ENCODE assay signal across 9 cellular contexts in genomic region chr17:2064511-2064910, GRCh38. TPM values are rescaled to one million over a fixed set of nuclear protein-coding genes. Genes with fewer than 3 reads are reported as not detected.
A peak's percentile ranks its signal among the peaks of the same experiment; 100 is the strongest.
DNase-seq lines count a peak whose midpoint lies in the region; ATAC-seq, FAIRE-seq and TF ChIP-seq lines count a peak whose summit lies in the region.
"Had no signal": no experiment of that assay in that cellular context is flagged by ENCODE, and none has a peak within 500 bp of the region (broad histone marks: within the 10 kb centered on the region; RNA-seq: fewer than 3 reads in every experiment).

No MANE protein-coding gene starts in this region.

- TF ChIP-seq CTCF in kidney (IDR thresholded peaks at IDR 0.05; ENCODE audit: borderline replicate concordance, extremely low read depth, insufficient read depth) = no peak

- intact Hi-C loops in kidney (cut with DNase I) = no loop called here

- H3K36me3 ChIP-seq in kidney (ENCODE audit: control insufficient read depth in 1 of 2, insufficient read depth in 2 of 2, low read length in 2 of 2) (peaks cover 0 to 6% of the 10 kb centered on the region in 2 donors), skeletal muscle tissue (ENCODE audit: control insufficient read depth in 3 of 3, insufficient read depth in 3 of 3, low read length in 3 of 3) (peaks cover 27 to 60% (median 37%) of the 10 kb centered on the region in 3 donors)

- CTCF ChIA-PET in activated CD8-positive, alpha-beta T cell treated with anti-CD3 and anti-CD28 coated beads, Interleukin-2, amount 10 ng/mL, durations not matched to agents 7 days and 5 days (lab: Charles Lee) = interaction anchor here (0.7 to 4.2 kb wide), 14 partner anchors 10 to 219 kb away, joined by 3 to 37 read pairs (median 4); partner anchors contain the start of gene HIC1

- peaks cover 81% of the 10 kb centered on the region for H3K4me1 Mint-ChIP-seq in activated CD8-positive, alpha-beta T cell treated with anti-CD3 and anti-CD28 coated beads, Interleukin-2, amount 10 ng/mL, durations not matched to agents 7 days and 5 days (ENCODE audit: low read depth)

- POLR2A ChIA-PET in activated CD8-positive, alpha-beta T cell treated with anti-CD3 and anti-CD28 coated beads, Interleukin-2, amount 10 ng/mL, durations not matched to agents 7 days and 5 days (lab: Charles Lee) = interaction anchor here (1.0 to 1.4 kb wide), 2 partner anchors 18 to 25 kb away, joined by 3 to 4 read pairs; no protein-coding TSS in a partner anchor

- no peak for ATAC-seq in activated CD8-positive, alpha-beta T cell treated with anti-CD3 and anti-CD28 coated beads, Interleukin-2, amount 10 ng/mL, durations not matched to agents 7 days and 5 days
- ATAC-seq in GM19395 (IDR thresholded peaks at IDR 0.05; ENCODE audit: unreplicated experiment) = no peak

- H3K27ac ChIP-seq in kidney (ENCODE audit: low read depth in 2 of 2, low read length in 2 of 2) (peak overlapping the region; percentile 29 to 38), skeletal muscle tissue (ENCODE audit: low read depth, low read length) (peak overlapping the region; percentile 76)

- FAIRE-seq in GM18507 (lab: Jason Lieb, UNC) = peak; percentile 70
- no peak for FAIRE-seq in kidney (lab: Jason Lieb, UNC)

- no peaks in the 10 kb centered on the region for H3K27me3 Mint-ChIP-seq in activated CD8-positive, alpha-beta T cell treated with anti-CD3 and anti-CD28 coated beads, Interleukin-2, amount 10 ng/mL, durations not matched to agents 7 days and 5 days (ENCODE audit: low read depth)

- H3K9me3 ChIP-seq in kidney (ENCODE audit: control insufficient read depth in 1 of 2, low read length in 2 of 2) (no peaks in the 10 kb centered on the region), skeletal muscle tissue (ENCODE audit: control insufficient read depth in 3 of 3, low read length in 3 of 3) (no peaks in the 10 kb centered on the region)

- DNase-seq in GM18507 (ENCODE audit: extremely low spot score, insufficient read length, low read depth) (no peak), kidney (peak; percentile 56), NCI-H774 (lab: John Stamatoyannopoulos, UW) (no peak), C1 segment of cervical spinal cord (lab: John Stamatoyannopoulos, UW) (no peak)
- no peak for DNase-seq in activated CD8-positive, alpha-beta T cell treated with anti-CD3 and anti-CD28 coated beads, Interleukin-2, amount 10 ng/mL, durations not matched to agents 7 days and 5 days
- no peak for DNase-seq in stimulated activated naive CD4-positive, alpha-beta T cell treated with Interleukin-2 at 50 U/mL for 16 hours (lab: John Stamatoyannopoulos, UW)
- DNase-seq: DMS79 treated with DMSO at 0.1 percent for 48 hours had no signal

- H3K9ac ChIP-seq in kidney (ENCODE audit: low read length in 2 of 2) = no peak overlapping the region
- peak overlapping the region in 1 of 3 donors; percentile 45 for H3K9ac ChIP-seq in skeletal muscle tissue (ENCODE audit: low read depth in 1 of 3, low read length in 3 of 3)

- H3K9me3 Mint-ChIP-seq in activated CD8-positive, alpha-beta T cell treated with anti-CD3 and anti-CD28 coated beads, Interleukin-2, amount 10 ng/mL, durations not matched to agents 7 days and 5 days (ENCODE audit: insufficient read depth) = no peaks in the 10 kb centered on the region

- peaks cover 85% of the 10 kb centered on the region for H3K36me3 Mint-ChIP-seq in activated CD8-positive, alpha-beta T cell treated with anti-CD3 and anti-CD28 coated beads, Interleukin-2, amount 10 ng/mL, durations not matched to agents 7 days and 5 days (ENCODE audit: low read depth)

- H3K4me1 ChIP-seq in kidney (ENCODE audit: control insufficient read depth in 1 of 2, insufficient read depth in 1 of 2, low read depth in 1 of 2, low read length in 2 of 2) = peaks cover 0 to 18% of the 10 kb centered on the region in 2 donors
- H3K4me1 ChIP-seq in skeletal muscle tissue (ENCODE audit: control insufficient read depth in 3 of 3, insufficient read depth in 3 of 3, low read length in 3 of 3) = peaks cover 81 to 89% (median 82%) of the 10 kb centered on the region in 3 donors

- no peaks in the 10 kb centered on the region for H3K27me3 ChIP-seq in skeletal muscle tissue (ENCODE audit: control insufficient read depth in 3 of 3, insufficient read depth in 3 of 3, low read length in 3 of 3)

- H3K27ac Mint-ChIP-seq in activated CD8-positive, alpha-beta T cell treated with anti-CD3 and anti-CD28 coated beads, Interleukin-2, amount 10 ng/mL, durations not matched to agents 7 days and 5 days = peak overlapping the region; percentile 79

- no peak overlapping the region for H3K4me3 ChIP-seq in kidney (ENCODE audit: low read length in 2 of 2)
- no peak overlapping the region for H3K4me3 ChIP-seq in skeletal muscle tissue (ENCODE audit: low read length in 3 of 3)

- peak overlapping the region; percentile 8 for H3K4me3 Mint-ChIP-seq in activated CD8-positive, alpha-beta T cell treated with anti-CD3 and anti-CD28 coated beads, Interleukin-2, amount 10 ng/mL, durations not matched to agents 7 days and 5 days

RNA-seq across cellular contexts. Expression of gene HIC1, which starts 9.6 kb away (rescaled TPM):
- 10 to 100 TPM; 66.8 to 70.8 TPM for total RNA-seq in activated CD8-positive, alpha-beta T cell treated with anti-CD3 and anti-CD28 coated beads, Interleukin-2, amount 10 ng/mL, durations not matched to agents 7 days and 5 days
- 13.0 TPM for total RNA-seq in kidney
- 2.7 TPM for polyA plus RNA-seq in kidney (ENCODE audit: insufficient read depth, low read depth, low replicate concordance)
- total RNA-seq in skeletal muscle tissue = 23.5 TPM

RNA-seq across cellular contexts. Expression of gene OVCA2, which starts 22.7 kb away (rescaled TPM):
- total RNA-seq in activated CD8-positive, alpha-beta T cell treated with anti-CD3 and anti-CD28 coated beads, Interleukin-2, amount 10 ng/mL, durations not matched to agents 7 days and 5 days = 10 to 100 TPM; 34.9 to 40.1 TPM
- total RNA-seq in kidney (22.9 TPM), skeletal muscle tissue (24.0 TPM)
- polyA plus RNA-seq in kidney (ENCODE audit: insufficient read depth, low read depth, low replicate concordance) = 63.6 TPM

RNA-seq across cellular contexts. Expression of gene DPH1, which starts 34.6 kb away (rescaled TPM):
- 10 to 100 TPM; 24.6 to 24.7 TPM for total RNA-seq in activated CD8-positive, alpha-beta T cell treated with anti-CD3 and anti-CD28 coated beads, Interleukin-2, amount 10 ng/mL, durations not matched to agents 7 days and 5 days
- total RNA-seq in kidney (49.4 TPM), skeletal muscle tissue (14.1 TPM)
- polyA plus RNA-seq in kidney (ENCODE audit: insufficient read depth, low read depth, low replicate concordance) = 23.3 TPM

RNA-seq across cellular contexts. Expression of gene RTN4RL1, which starts 39.4 kb away (rescaled TPM):
- under 1 TPM; 0.10 to 0.18 TPM for total RNA-seq in activated CD8-positive, alpha-beta T cell treated with anti-CD3 and anti-CD28 coated beads, Interleukin-2, amount 10 ng/mL, durations not matched to agents 7 days and 5 days
- total RNA-seq in kidney (10.7 TPM), skeletal muscle tissue (1.0 TPM)
- polyA plus RNA-seq in kidney (ENCODE audit: insufficient read depth, low read depth, low replicate concordance) = 2.0 TPM
